Comparison of ENCODE assay signal across 33 cellular contexts in the genomic region with DNA sequence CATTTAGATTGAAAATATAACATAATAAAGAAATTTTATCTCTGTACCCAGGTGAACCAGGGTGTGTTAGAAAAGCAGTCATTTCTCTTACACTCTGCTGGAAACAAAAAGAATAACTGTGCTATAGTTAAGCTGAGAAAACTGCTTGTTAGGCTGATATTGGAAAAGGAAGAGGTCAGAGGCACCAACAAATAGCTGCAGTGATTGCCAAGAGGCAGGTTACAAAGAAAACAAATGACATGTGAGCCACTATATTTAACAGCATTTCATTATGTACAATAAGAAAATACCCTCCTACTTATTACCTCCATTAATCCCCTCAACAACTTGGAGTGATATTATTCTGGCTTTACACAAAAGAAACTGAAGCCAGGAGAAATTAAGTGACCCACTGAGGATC.
"Had no signal": no experiment of that assay in that cellular context is flagged by ENCODE, and none has a peak within 500 bp of the region (broad histone marks: within the 10 kb centered on the region; RNA-seq: fewer than 3 reads in every experiment).

No MANE protein-coding gene starts in this region.

- H3K4me1 Mint-ChIP-seq: activated CD4-positive, alpha-beta T cell treated with anti-CD3 and anti-CD28 coated beads for 36 hours; activated naive CD8-positive, alpha-beta T cell treated with anti-CD3 and anti-CD28 coated beads for 36 hours; naive thymus-derived CD4-positive, alpha-beta T cell; neural crest cell; stimulated activated effector memory CD8-positive, alpha-beta T cell treated with anti-CD3 and anti-CD28 coated beads, Interleukin-12 subunit alpha, Interleukin-12 subunit beta, amount 100 ng/mL, for 72 hours had no signal

- H3K36me3 ChIP-seq: adrenal gland, colonic mucosa, gastroesophageal sphincter, sigmoid colon, thoracic aorta, uterus had no signal

- H3K27me3 ChIP-seq: adrenal gland, body of pancreas, colonic mucosa, dorsolateral prefrontal cortex, gastroesophageal sphincter, hepatocyte, sigmoid colon, uterus had no signal

- H3K4me2 ChIP-seq: hepatocyte had no signal

- H3K4me3 ChIP-seq: adrenal gland, body of pancreas, colonic mucosa, dorsolateral prefrontal cortex, gastroesophageal sphincter, hepatocyte, psoas muscle, sigmoid colon, thoracic aorta, uterus had no signal

- H3K9me3 Mint-ChIP-seq: activated T-helper 1 cell treated with anti-CD3 and anti-CD28 coated beads, Interleukin-12 subunit alpha, Interleukin-12 subunit beta, Interleukin-2, Interleukin-4 antibody, amounts not matched to agents 30 ng/mL and 10 ng/mL and 1 ng/mL, durations not matched to agents 14 hours and 24 hours and 36 hours had no signal

- ATAC-seq: activated CD4-positive, alpha-beta T cell treated with anti-CD3 and anti-CD28 coated beads for 36 hours; body of pancreas; gastroesophageal sphincter; left cardiac atrium; naive thymus-derived CD4-positive, alpha-beta T cell; psoas muscle; stimulated activated effector memory CD8-positive, alpha-beta T cell treated with anti-CD3 and anti-CD28 coated beads, Interleukin-12 subunit alpha, Interleukin-12 subunit beta, amount 100 ng/mL, for 72 hours had no signal

- H3K27me3 Mint-ChIP-seq: activated CD4-positive, alpha-beta T cell treated with anti-CD3 and anti-CD28 coated beads for 36 hours; activated naive CD8-positive, alpha-beta T cell treated with anti-CD3 and anti-CD28 coated beads for 36 hours; naive thymus-derived CD4-positive, alpha-beta T cell; stimulated activated naive CD8-positive, alpha-beta T cell treated with anti-CD3 and anti-CD28 coated beads, Interleukin-15, Interleukin-2, amounts not matched to agents 100 ng/mL and 50 ng/mL, for 24 hours; type B pancreatic cell had no signal

- DNase-seq: activated CD4-positive, alpha-beta T cell treated with anti-CD3 and anti-CD28 coated beads for 36 hours; activated CD4-positive, CD25-positive, alpha-beta regulatory T cell; activated effector memory CD4-positive, alpha-beta T cell treated with anti-CD3 and anti-CD28 coated beads, Interleukin-2, amount 50 U/mL, for 16 hours; activated naive CD4-positive, alpha-beta T cell treated with anti-CD3 and anti-CD28 coated beads for 36 hours; activated naive CD8-positive, alpha-beta T cell treated with anti-CD3 and anti-CD28 coated beads for 36 hours; activated T-cell treated with anti-CD3 and anti-CD28 coated beads, Interleukin-2, amount 50 U/mL, for 1 hour; adrenal gland; aorta; body of pancreas; cerebellar nuclear complex; colonic mucosa; dorsolateral prefrontal cortex; effector memory CD4-positive, alpha-beta T cell; erythroblast; islet precursor cell; left cardiac atrium; midbrain; naive thymus-derived CD4-positive, alpha-beta T cell; nucleus accumbens; psoas muscle; sigmoid colon; small intestine; stimulated activated CD4-positive, alpha-beta T cell treated with anti-CD3 and anti-CD28 coated beads, Interleukin-4, amount 100 ng/mL, for 24 hours; uterus had no signal

- FAIRE-seq: small intestine had no signal

- H3K27ac ChIP-seq: adrenal gland, body of pancreas, colonic mucosa, dorsolateral prefrontal cortex, gastroesophageal sphincter, hepatocyte, parathyroid adenoma, psoas muscle, sigmoid colon, thoracic aorta, uterus had no signal

- H3K79me2 ChIP-seq: hepatocyte, parathyroid adenoma had no signal

- H2AFZ ChIP-seq: hepatocyte, parathyroid adenoma had no signal

- H3K4me1 ChIP-seq: adrenal gland, body of pancreas, colonic mucosa, gastroesophageal sphincter, parathyroid adenoma, psoas muscle, sigmoid colon, uterus had no signal

- H3K9me3 ChIP-seq: adrenal gland, body of pancreas, colonic mucosa, thoracic aorta, uterus had no signal

- H3K27ac Mint-ChIP-seq: activated CD4-positive, alpha-beta T cell treated with anti-CD3 and anti-CD28 coated beads for 36 hours; activated naive CD4-positive, alpha-beta T cell treated with anti-CD3 and anti-CD28 coated beads for 36 hours; activated naive CD8-positive, alpha-beta T cell treated with anti-CD3 and anti-CD28 coated beads for 36 hours; activated T-helper 1 cell treated with anti-CD3 and anti-CD28 coated beads, Interleukin-12 subunit alpha, Interleukin-12 subunit beta, Interleukin-2, Interleukin-4 antibody, amounts not matched to agents 30 ng/mL and 10 ng/mL and 1 ng/mL, durations not matched to agents 14 hours and 24 hours and 36 hours; naive thymus-derived CD4-positive, alpha-beta T cell; stimulated activated effector memory CD8-positive, alpha-beta T cell treated with anti-CD3 and anti-CD28 coated beads, Interleukin-12 subunit alpha, Interleukin-12 subunit beta, amount 100 ng/mL, for 72 hours; stimulated activated naive CD8-positive, alpha-beta T cell treated with anti-CD3 and anti-CD28 coated beads, Interleukin-15, Interleukin-2, amounts not matched to agents 100 ng/mL and 50 ng/mL, for 24 hours; type B pancreatic cell had no signal

- H3K9ac ChIP-seq: parathyroid adenoma had no signal

- H3K4me3 Mint-ChIP-seq: activated CD4-positive, alpha-beta T cell treated with anti-CD3 and anti-CD28 coated beads for 36 hours; activated naive CD4-positive, alpha-beta T cell treated with anti-CD3 and anti-CD28 coated beads for 36 hours; activated naive CD8-positive, alpha-beta T cell treated with anti-CD3 and anti-CD28 coated beads for 36 hours; activated T-helper 1 cell treated with anti-CD3 and anti-CD28 coated beads, Interleukin-12 subunit alpha, Interleukin-12 subunit beta, Interleukin-2, Interleukin-4 antibody, amounts not matched to agents 30 ng/mL and 10 ng/mL and 1 ng/mL, durations not matched to agents 14 hours and 24 hours and 36 hours; naive thymus-derived CD4-positive, alpha-beta T cell; neural crest cell; stimulated activated effector memory CD8-positive, alpha-beta T cell treated with anti-CD3 and anti-CD28 coated beads, Interleukin-12 subunit alpha, Interleukin-12 subunit beta, amount 100 ng/mL, for 72 hours; stimulated activated naive CD8-positive, alpha-beta T cell treated with anti-CD3 and anti-CD28 coated beads, Interleukin-15, Interleukin-2, amounts not matched to agents 100 ng/mL and 50 ng/mL, for 24 hours; type B pancreatic cell had no signal

- H3K36me3 Mint-ChIP-seq: activated naive CD8-positive, alpha-beta T cell treated with anti-CD3 and anti-CD28 coated beads for 36 hours; naive thymus-derived CD4-positive, alpha-beta T cell; stimulated activated effector memory CD8-positive, alpha-beta T cell treated with anti-CD3 and anti-CD28 coated beads, Interleukin-12 subunit alpha, Interleukin-12 subunit beta, amount 100 ng/mL, for 72 hours; type B pancreatic cell had no signal
